ENCODE assay signal across 22 cellular contexts in the genomic region with DNA sequence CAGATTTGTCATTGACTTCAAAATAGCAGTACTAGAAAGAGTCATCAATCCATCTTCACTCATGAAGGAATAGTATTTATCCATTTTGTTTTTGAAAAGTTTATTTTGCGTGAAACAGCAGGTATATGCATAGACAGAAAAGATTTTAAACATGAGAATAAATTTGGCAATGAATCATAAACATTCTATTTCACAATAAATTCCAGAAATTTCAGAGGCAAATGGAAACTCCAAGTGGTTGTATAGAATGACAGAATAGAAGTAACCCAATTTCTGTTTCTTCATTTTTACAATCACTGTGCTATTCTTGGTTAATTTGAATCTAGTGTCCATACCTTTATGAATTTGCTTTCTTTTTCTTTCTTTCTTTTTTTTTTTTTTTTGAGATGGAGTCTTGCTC.
"Had no signal": no experiment of that assay in that cellular context is flagged by ENCODE, and none has a peak within 500 bp of the region (broad histone marks: within the 10 kb centered on the region; RNA-seq: fewer than 3 reads in every experiment).

No MANE protein-coding gene starts in this region.

- H3K79me2 ChIP-seq: hepatocyte had no signal

- ATAC-seq: effector memory CD8-positive, alpha-beta T cell; foreskin keratinocyte; gastroesophageal sphincter; heart left ventricle; left cardiac atrium; left lung; left ventricle myocardium superior; lower lobe of right lung; naive thymus-derived CD4-positive, alpha-beta T cell had no signal

- H3K27ac ChIP-seq: colonic mucosa, esophagus muscularis mucosa, foreskin keratinocyte, gastroesophageal sphincter, heart left ventricle, hepatocyte, left lung, lower lobe of right lung had no signal

- H3K4me3 ChIP-seq: colonic mucosa, esophagus muscularis mucosa, gastroesophageal sphincter, heart left ventricle, hepatocyte, left lung, lower lobe of right lung had no signal

- H3K4me1 ChIP-seq: colonic mucosa, esophagus muscularis mucosa, left lung had no signal

- H3K27me3 ChIP-seq: colonic mucosa, esophagus muscularis mucosa, foreskin keratinocyte, gastroesophageal sphincter, heart left ventricle, hepatocyte, left lung had no signal

- H3K4me3 Mint-ChIP-seq: dendritic cell treated with granulocyte-macrophage colony-stimulating factor and Interleukin-4, amounts not matched to agents 40 ng/mL and 50 ng/mL, for 4 days; effector memory CD8-positive, alpha-beta T cell; immature natural killer cell; naive thymus-derived CD4-positive, alpha-beta T cell had no signal

- H2AFZ ChIP-seq: hepatocyte had no signal

- H3K36me3 ChIP-seq: colonic mucosa, esophagus muscularis mucosa, gastroesophageal sphincter, heart left ventricle, left lung, lower lobe of right lung had no signal

- DNase-seq: colonic mucosa; cortex of kidney; effector CD8-positive, alpha-beta T cell; effector memory CD8-positive, alpha-beta T cell; foreskin keratinocyte; heart left ventricle; hypothalamus; immature natural killer cell; left cardiac atrium; left lung; left ventricle myocardium superior; lower lobe of right lung; mesendoderm; midbrain; naive thymus-derived CD4-positive, alpha-beta T cell had no signal

- H3K27ac Mint-ChIP-seq: effector memory CD8-positive, alpha-beta T cell; immature natural killer cell; naive thymus-derived CD4-positive, alpha-beta T cell had no signal

- H3K9me3 ChIP-seq: colonic mucosa had no signal

- H3K4me2 ChIP-seq: hepatocyte had no signal

- FAIRE-seq: endothelial cell of umbilical vein, islet of Langerhans, keratinocyte had no signal

- H3K4me1 Mint-ChIP-seq: immature natural killer cell; naive thymus-derived CD4-positive, alpha-beta T cell had no signal
